11 cellular contexts compared by ENCODE assay signal in genomic region chr12:57096748-57097553, GRCh38. TPM values are rescaled to one million over a fixed set of nuclear protein-coding genes. Genes with fewer than 3 reads are reported as not detected.
DNase-seq lines count a peak whose midpoint lies in the region; ATAC-seq and TF ChIP-seq lines count a peak whose summit lies in the region.
"Had no signal": no experiment of that assay in that cellular context is flagged by ENCODE, and none has a peak within 500 bp of the region (broad histone marks: within the 10 kb centered on the region; RNA-seq: fewer than 3 reads in every experiment).

No MANE protein-coding gene starts in this region.

- H2AFZ ChIP-seq in MM.1S (ENCODE audit: low read length) = no peak overlapping the region

- no peak overlapping the region for H3K4me3 Mint-ChIP-seq in activated T-helper 17 cell treated with anti-CD3 and anti-CD28 coated beads, Interleukin-2, amount 50 U/mL, for 72 hours
- H3K4me3 Mint-ChIP-seq in glutamatergic neuron (ENCODE audit: unreplicated experiment) = no peak overlapping the region

- H3K79me2 ChIP-seq in MM.1S (ENCODE audit: low read length) = no peaks in the 10 kb centered on the region

- H3K4me1 ChIP-seq in left ventricle myocardium inferior = peaks cover 35% of the 10 kb centered on the region
- peaks cover 28% of the 10 kb centered on the region for H3K4me1 ChIP-seq in lower lobe of right lung
- H3K4me1 ChIP-seq in vagina = peaks cover 56% of the 10 kb centered on the region
- no peaks in the 10 kb centered on the region for H3K4me1 ChIP-seq in MM.1S (ENCODE audit: low read length)

- H3F3A ChIP-seq in MM.1S (ENCODE audit: insufficient read depth, low read length) = no peaks in the 10 kb centered on the region

- H3K9me2 ChIP-seq in MM.1S (replicated peaks; ENCODE audit: insufficient read depth, low read length) = no peaks in the 10 kb centered on the region

- no peak for TF ChIP-seq CTCF in left ventricle myocardium inferior (IDR thresholded peaks at IDR 0.05; ENCODE audit: borderline replicate concordance)
- no peak for TF ChIP-seq CTCF in lower lobe of right lung (IDR thresholded peaks at IDR 0.05)
- no peak for TF ChIP-seq CTCF in vagina (IDR thresholded peaks at IDR 0.05)
- TF ChIP-seq CTCF in MM.1S (IDR thresholded peaks at IDR 0.05; ENCODE audit: low read length) = no peak
- TF ChIP-seq CTCF in glutamatergic neuron (IDR thresholded peaks at IDR 0.05; ENCODE audit: partially characterized antibody, unreplicated experiment) = no peak

- H3K36me3 Mint-ChIP-seq in activated T-helper 17 cell treated with anti-CD3 and anti-CD28 coated beads, Interleukin-2, amount 50 U/mL, for 72 hours (ENCODE audit: low read depth) = peaks cover 99% of the 10 kb centered on the region
- H3K36me3 Mint-ChIP-seq in glutamatergic neuron (ENCODE audit: unreplicated experiment) = no peaks in the 10 kb centered on the region

- H3K9ac ChIP-seq in MM.1S (ENCODE audit: low read length) = no peak overlapping the region

- ATAC-seq in Right ventricle myocardium inferior (no peak), lower lobe of right lung (no peak)
- ATAC-seq in activated T-helper 17 cell treated with anti-CD3 and anti-CD28 coated beads, Interleukin-2, amount 50 U/mL, for 72 hours (replicated peaks) = no peak

- no peaks in the 10 kb centered on the region for H3K27me3 Mint-ChIP-seq in activated T-helper 17 cell treated with anti-CD3 and anti-CD28 coated beads, Interleukin-2, amount 50 U/mL, for 72 hours
- H3K27me3 Mint-ChIP-seq in glutamatergic neuron (ENCODE audit: unreplicated experiment) = peaks cover 6% of the 10 kb centered on the region

- no peaks in the 10 kb centered on the region for H3K27me3 ChIP-seq in left ventricle myocardium inferior (ENCODE audit: low read depth)
- no peaks in the 10 kb centered on the region for H3K27me3 ChIP-seq in lower lobe of right lung (ENCODE audit: low read depth)
- no peaks in the 10 kb centered on the region for H3K27me3 ChIP-seq in vagina
- no peaks in the 10 kb centered on the region for H3K27me3 ChIP-seq in MM.1S (replicated peaks; ENCODE audit: insufficient read depth, low read length)
- H3K27me3 ChIP-seq: right lobe of liver had no signal

- H3K4me1 Mint-ChIP-seq in activated T-helper 17 cell treated with anti-CD3 and anti-CD28 coated beads, Interleukin-2, amount 50 U/mL, for 72 hours = peaks cover 42% of the 10 kb centered on the region
- peaks cover 20% of the 10 kb centered on the region for H3K4me1 Mint-ChIP-seq in glutamatergic neuron (ENCODE audit: low read depth, unreplicated experiment)

- no peak overlapping the region for H3K4me2 ChIP-seq in MM.1S (ENCODE audit: low read depth, low read length)

- DNase-seq in left ventricle myocardium inferior (no peak), Right ventricle myocardium inferior (ENCODE audit: missing footprints) (no peak), lower lobe of right lung (no peak), vagina (ENCODE audit: extremely low spot score in 2 of 2) (peak in 1 of 2 donors; percentile 88), MM.1S (no peak), NCI-H2171 (lab: John Stamatoyannopoulos, UW) (no peak), glutamatergic neuron (no peak)
- DNase-seq: NCI-H1048, SW 1271 had no signal

- H3K9me3 ChIP-seq in left ventricle myocardium inferior (replicated peaks) (no peaks in the 10 kb centered on the region), lower lobe of right lung (no peaks in the 10 kb centered on the region), vagina (no peaks in the 10 kb centered on the region), MM.1S (replicated peaks; ENCODE audit: insufficient read depth, low read length) (no peaks in the 10 kb centered on the region)
- H3K9me3 ChIP-seq: right lobe of liver had no signal

- H3K27ac Mint-ChIP-seq in activated T-helper 17 cell treated with anti-CD3 and anti-CD28 coated beads, Interleukin-2, amount 50 U/mL, for 72 hours = peak overlapping the region; percentile 93
- H3K27ac Mint-ChIP-seq in glutamatergic neuron (ENCODE audit: unreplicated experiment) = no peak overlapping the region

- no peak overlapping the region for H3K4me3 ChIP-seq in left ventricle myocardium inferior
- H3K4me3 ChIP-seq in lower lobe of right lung = no peak overlapping the region
- H3K4me3 ChIP-seq in vagina = no peak overlapping the region
- H3K4me3 ChIP-seq in MM.1S (ENCODE audit: low read length) = no peak overlapping the region
- H3K4me3 ChIP-seq: right lobe of liver had no signal

- no peak for TF ChIP-seq POLR2A in vagina (IDR thresholded peaks at IDR 0.05)

- H4K20me1 ChIP-seq in MM.1S (ENCODE audit: insufficient read depth, low read length) = no peaks in the 10 kb centered on the region

- H3K27ac ChIP-seq in left ventricle myocardium inferior (replicated peaks) (peak overlapping the region; percentile 16), lower lobe of right lung (peak overlapping the region; percentile 36), vagina (peak overlapping the region; percentile 100), MM.1S (ENCODE audit: low read length) (no peak overlapping the region)
- H3K27ac ChIP-seq: right lobe of liver had no signal

- H3K9me3 Mint-ChIP-seq in activated T-helper 17 cell treated with anti-CD3 and anti-CD28 coated beads, Interleukin-2, amount 50 U/mL, for 72 hours = no peaks in the 10 kb centered on the region
- peaks cover 2% of the 10 kb centered on the region for H3K9me3 Mint-ChIP-seq in glutamatergic neuron (ENCODE audit: unreplicated experiment)

- intact Hi-C loops in left ventricle myocardium inferior (cut with micrococcal nuclease) (no loop called here), Right ventricle myocardium inferior (cut with DNase I) (no loop called here), lower lobe of right lung (cut with DNase I) (no loop called here), vagina (cut with DNase I) (no loop called here)

- H3K36me3 ChIP-seq in left ventricle myocardium inferior = peaks cover 79% of the 10 kb centered on the region
- peaks cover 97% of the 10 kb centered on the region for H3K36me3 ChIP-seq in lower lobe of right lung
- H3K36me3 ChIP-seq in vagina = peaks cover 0 to 70% of the 10 kb centered on the region in 2 donors
- no peaks in the 10 kb centered on the region for H3K36me3 ChIP-seq in MM.1S (replicated peaks; ENCODE audit: insufficient read depth, low read length)

RNA-seq across cellular contexts. Expression of gene NAB2, which starts 8.0 kb away (rescaled TPM):
- total RNA-seq in left ventricle myocardium inferior = 10.1 TPM
- total RNA-seq in Right ventricle myocardium inferior = 9.8 TPM
- 10 to 100 TPM; 20.6 to 61.4 TPM for total RNA-seq in activated T-helper 17 cell treated with anti-CD3 and anti-CD28 coated beads, Interleukin-2, amount 50 U/mL, for 72 hours
- 28.9 TPM for total RNA-seq in lower lobe of right lung
- total RNA-seq in vagina = 34.4 TPM
- total RNA-seq in glutamatergic neuron (ENCODE audit: unreplicated experiment) = 20.0 TPM

RNA-seq across cellular contexts. Expression of gene STAT6, which starts 14.2 kb away (rescaled TPM):
- 46.2 TPM for total RNA-seq in left ventricle myocardium inferior
- 58.3 TPM for total RNA-seq in Right ventricle myocardium inferior
- total RNA-seq in activated T-helper 17 cell treated with anti-CD3 and anti-CD28 coated beads, Interleukin-2, amount 50 U/mL, for 72 hours = 100 to 1,000 TPM; 177 to 332 TPM
- total RNA-seq in lower lobe of right lung = 269 TPM
- 146 TPM for total RNA-seq in vagina
- 34.4 TPM for total RNA-seq in glutamatergic neuron (ENCODE audit: unreplicated experiment)

RNA-seq across cellular contexts. Expression of gene NEMP1, which starts 18.4 kb away (rescaled TPM):
- 3.3 TPM for total RNA-seq in left ventricle myocardium inferior
- 3.3 TPM for total RNA-seq in Right ventricle myocardium inferior
- 100 to 1,000 TPM in 1 of 2 donors, 10 to 100 TPM in 1; 62.3 to 117 TPM for total RNA-seq in activated T-helper 17 cell treated with anti-CD3 and anti-CD28 coated beads, Interleukin-2, amount 50 U/mL, for 72 hours
- 19.1 TPM for total RNA-seq in lower lobe of right lung
- 7.1 TPM for total RNA-seq in vagina
- 11.5 TPM for total RNA-seq in glutamatergic neuron (ENCODE audit: unreplicated experiment)

RNA-seq across cellular contexts. Expression of gene LRP1, which starts 31.3 kb away (rescaled TPM):
- total RNA-seq in left ventricle myocardium inferior = 61.0 TPM
- 143 TPM for total RNA-seq in Right ventricle myocardium inferior
- total RNA-seq in activated T-helper 17 cell treated with anti-CD3 and anti-CD28 coated beads, Interleukin-2, amount 50 U/mL, for 72 hours = 10 to 100 TPM in 1 of 2 donors, 1 to 10 TPM in 1; 2.4 to 20.2 TPM
- 404 TPM for total RNA-seq in lower lobe of right lung
- 477 TPM for total RNA-seq in vagina
- total RNA-seq in glutamatergic neuron (ENCODE audit: unreplicated experiment) = 125 TPM

RNA-seq across cellular contexts. Expression of gene MYO1A, which starts 47.0 kb away (rescaled TPM):
- total RNA-seq in left ventricle myocardium inferior (not detected), Right ventricle myocardium inferior (not detected), lower lobe of right lung (2.9 TPM), vagina (1.2 TPM), glutamatergic neuron (ENCODE audit: unreplicated experiment) (0.64 TPM)
- total RNA-seq in activated T-helper 17 cell treated with anti-CD3 and anti-CD28 coated beads, Interleukin-2, amount 50 U/mL, for 72 hours = 1 to 10 TPM; 2.1 to 5.1 TPM
